In the genomic region with DNA sequence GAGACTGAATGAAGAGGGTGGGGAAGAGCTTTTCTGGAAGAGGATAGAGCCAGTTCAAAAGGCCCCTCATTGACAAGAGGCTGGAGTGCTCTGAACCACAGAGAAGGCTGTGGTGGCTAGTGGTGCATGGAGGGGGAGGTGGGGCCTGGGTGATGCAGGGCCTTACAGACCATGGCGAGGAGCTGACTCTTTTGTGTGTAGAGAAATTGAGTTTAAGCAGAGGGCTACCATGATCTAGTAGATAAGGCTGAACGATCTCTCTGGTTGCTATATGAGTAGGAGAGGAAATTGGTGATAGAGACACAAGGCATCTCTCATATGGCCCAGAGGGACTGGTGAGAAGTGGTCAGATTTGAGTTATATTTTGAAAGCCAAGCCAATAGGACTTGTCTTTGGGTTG, we compare ENCODE assay signal across 18 cellular contexts.
DNase-seq lines count a peak whose midpoint lies in the region; ATAC-seq and TF ChIP-seq lines count a peak whose summit lies in the region.
"Had no signal": no experiment of that assay in that cellular context is flagged by ENCODE, and none has a peak within 500 bp of the region (broad histone marks: within the 10 kb centered on the region; RNA-seq: fewer than 3 reads in every experiment).

No MANE protein-coding gene starts in this region.

- DNase-seq in IMR-90 (no peak), sigmoid colon (no peak), mesothelial cell of epicardium (ENCODE audit: low spot score in 2 of 2, unreplicated experiment in 2 of 2) (no peak), globus pallidus (ENCODE audit: low spot score) (no peak)
- DNase-seq in central memory CD4-positive, alpha-beta T cell: no peak
- DNase-seq in effector memory CD4-positive, alpha-beta T cell: no peak
- DNase-seq: activated naive CD4-positive, alpha-beta T cell treated with anti-CD3 and anti-CD28 coated beads, Interleukin-2, amount 50 U/mL, for 16 hours; CD4-positive, alpha-beta memory T cell; effector memory CD8-positive, alpha-beta T cell; left ventricle myocardium inferior; NCI-H1694 treated with DMSO at 0.1 percent for 48 hours; NCI-H526; right cardiac atrium; upper lobe of left lung; WERI-Rb-1 had no signal

- TF ChIP-seq CTCF in IMR-90 (conservative IDR thresholded peaks at IDR 0.05; ENCODE audit: low read depth, low read length) (no peak), sigmoid colon (IDR thresholded peaks at IDR 0.05) (no peak), mesothelial cell of epicardium (IDR thresholded peaks at IDR 0.05; ENCODE audit: unreplicated experiment) (no peak)

- no TSS peak for BruUV-seq in IMR-90 (replicated peaks; lab: Mats Ljungman, UMichigan)

- H2BK120ac ChIP-seq in IMR-90 (ENCODE audit: low read depth, low read length): 0 out of 2 replicates have a peak overlapping the region, but pooled peaks have one; percentile 56

- H3K4me2 ChIP-seq in IMR-90 (ENCODE audit: low read depth, low read length): no peak overlapping the region

- peaks cover 3 to 16% of the 10 kb centered on the region in 2 experiments for H3K79me1 ChIP-seq in IMR-90 (ENCODE audit: low read depth in 1 of 2, low read length in 2 of 2)

- H2AFZ ChIP-seq in IMR-90 (replicated peaks; ENCODE audit: low read length, poor library complexity): no peak overlapping the region

- dilution Hi-C loops in IMR-90 (cut with HindIII; ENCODE audit: low sequenced_read_pairs, unreplicated experiment): no loop called here

- no peaks in the 10 kb centered on the region for H3K9me3 Mint-ChIP-seq in mesothelial cell of epicardium
- H3K9me3 Mint-ChIP-seq: CD4-positive, alpha-beta memory T cell; effector memory CD8-positive, alpha-beta T cell had no signal

- no peak overlapping the region for H3K27ac Mint-ChIP-seq in mesothelial cell of epicardium
- H3K27ac Mint-ChIP-seq: CD4-positive, alpha-beta memory T cell; effector memory CD8-positive, alpha-beta T cell had no signal

- H2BK15ac ChIP-seq in IMR-90 (ENCODE audit: low read depth, low read length): peak overlapping the region; percentile 44; the same call in 1 of the 3 replicates

- H3K36me3 Mint-ChIP-seq in mesothelial cell of epicardium: no peaks in the 10 kb centered on the region

- no peak overlapping the region for H2BK5ac ChIP-seq in IMR-90 (ENCODE audit: low read depth, low read length, poor library complexity, severe bottlenecking)

- peak overlapping the region; percentile 17; the same call in 1 of the 2 replicates for H3K23ac ChIP-seq in IMR-90 (ENCODE audit: low read depth, low read length)

- H3K27me3 Mint-ChIP-seq in mesothelial cell of epicardium (ENCODE audit: low read depth): no peaks in the 10 kb centered on the region
- H3K27me3 Mint-ChIP-seq: CD4-positive, alpha-beta memory T cell; effector memory CD8-positive, alpha-beta T cell had no signal

- TF ChIP-seq RAD21 in IMR-90 (IDR thresholded peaks at IDR 0.05; ENCODE audit: low read length): no peak

- peak overlapping the region; percentile 54 for H2AK5ac ChIP-seq in IMR-90 (ENCODE audit: low read depth, low read length)

- no peaks in the 10 kb centered on the region for H3K27me3 ChIP-seq in IMR-90 (ENCODE audit: control insufficient read depth, insufficient read depth, low read length)
- H3K27me3 ChIP-seq in sigmoid colon: no peaks in the 10 kb centered on the region
- H3K27me3 ChIP-seq in effector memory CD4-positive, alpha-beta T cell (replicated peaks; ENCODE audit: control insufficient read depth, insufficient read depth, low read length, poor library complexity, severe bottlenecking): no peaks in the 10 kb centered on the region
- H3K27me3 ChIP-seq: breast epithelium, upper lobe of left lung had no signal

- no peak for TF ChIP-seq EP300 in sigmoid colon (IDR thresholded peaks at IDR 0.05)

- CTCF ChIA-PET in IMR-90 (lab: Yijun Ruan, JAX): interaction anchor here (0.6 kb wide), 1 partner anchor 525 kb away, joined by 3 read pairs; no protein-coding TSS in a partner anchor

- ATAC-seq in GM18505 (IDR thresholded peaks at IDR 0.05; ENCODE audit: unreplicated experiment) (peak; percentile 93), HG02610 (IDR thresholded peaks at IDR 0.05; ENCODE audit: unreplicated experiment) (peak; percentile 72), IMR-90 (ENCODE audit: low read depth) (no peak)
- ATAC-seq: effector memory CD8-positive, alpha-beta T cell; right cardiac atrium had no signal

- peaks cover 14% of the 10 kb centered on the region for H3K9me1 ChIP-seq in IMR-90 (ENCODE audit: insufficient read depth, low read length)

- 100% methylated on average over 2 of the region's 2 CpGs; no CpG with 5 or more reads in 1 of the 2 experiments for WGBS in IMR-90 (ENCODE audit: extremely low coverage in 2 of 2, insufficient read length in 1 of 2), 2 experiments
- 74 to 84% methylated on average over 2 of the region's 2 CpGs for WGBS in sigmoid colon, 2 donors

- in situ Hi-C loops in IMR-90 (cut with MboI; ENCODE audit: low sequenced_read_pairs): no loop called here

- no peak overlapping the region for H4K91ac ChIP-seq in IMR-90 (ENCODE audit: insufficient read depth, low read depth, low read length)

- H4K20me1 ChIP-seq in IMR-90 (ENCODE audit: insufficient read depth, low read length): peaks cover 20% of the 10 kb centered on the region

- no peak overlapping the region for H3K9ac ChIP-seq in IMR-90 (ENCODE audit: low read depth, low read length)

- no peak overlapping the region for H4K5ac ChIP-seq in IMR-90 (ENCODE audit: low read depth, low read length)

- H3K18ac ChIP-seq in IMR-90 (ENCODE audit: low read depth, low read length): no peak overlapping the region

- peak overlapping the region; percentile 31 for H3K14ac ChIP-seq in IMR-90 (replicated peaks; ENCODE audit: low read depth, low read length)

- H3K4me1 ChIP-seq in IMR-90 (ENCODE audit: control insufficient read depth, insufficient read depth, low read length) (peaks cover 11% of the 10 kb centered on the region), sigmoid colon (peaks cover 0 to 53% (median 42%) of the 10 kb centered on the region in 4 donors)
- no peaks in the 10 kb centered on the region for H3K4me1 ChIP-seq in effector memory CD4-positive, alpha-beta T cell (ENCODE audit: control insufficient read depth, insufficient read depth, low read length, poor library complexity, severe bottlenecking)
- H3K4me1 ChIP-seq: upper lobe of left lung had no signal

- H3K9me3 ChIP-seq in IMR-90 (ENCODE audit: control insufficient read depth, insufficient read depth, low read length) (no peaks in the 10 kb centered on the region), sigmoid colon (no peaks in the 10 kb centered on the region)
- no peaks in the 10 kb centered on the region for H3K9me3 ChIP-seq in effector memory CD4-positive, alpha-beta T cell (ENCODE audit: control insufficient read depth, low read length)
- H3K9me3 ChIP-seq: breast epithelium, left ventricle myocardium inferior, upper lobe of left lung had no signal

- H3K4me3 Mint-ChIP-seq in mesothelial cell of epicardium: no peak overlapping the region
- H3K4me3 Mint-ChIP-seq: CD4-positive, alpha-beta memory T cell; effector memory CD8-positive, alpha-beta T cell had no signal

- H3K36me3 ChIP-seq in IMR-90 (ENCODE audit: control insufficient read depth, insufficient read depth, low read length) (no peaks in the 10 kb centered on the region), sigmoid colon (no peaks in the 10 kb centered on the region)
- no peaks in the 10 kb centered on the region for H3K36me3 ChIP-seq in effector memory CD4-positive, alpha-beta T cell (ENCODE audit: control insufficient read depth, insufficient read depth, low read length)
- H3K36me3 ChIP-seq: breast epithelium, left ventricle myocardium inferior, upper lobe of left lung, WERI-Rb-1 had no signal

- no peak overlapping the region for H3K56ac ChIP-seq in IMR-90 (ENCODE audit: extremely low read depth, insufficient read depth, low read length)

- no peak overlapping the region; the same call in 1 of the 2 replicates for H3K4ac ChIP-seq in IMR-90 (ENCODE audit: low read depth, low read length)

- TF ChIP-seq POLR2A in GM18505 (IDR thresholded peaks at IDR 0.05; ENCODE audit: borderline replicate concordance, extremely low read depth, insufficient read depth, insufficient read length): no peak
- TF ChIP-seq POLR2A in IMR-90 (IDR thresholded peaks at IDR 0.05; ENCODE audit: low read depth, low read length): no peak
- TF ChIP-seq POLR2A in sigmoid colon (IDR thresholded peaks at IDR 0.05): no peak

- no peak overlapping the region for H2AK9ac ChIP-seq in IMR-90 (replicated peaks; ENCODE audit: low read depth, low read length, poor library complexity)

- POLR2A ChIA-PET in IMR-90 (lab: Charles Lee; ENCODE audit: unreplicated experiment): no interaction called here

- no peak overlapping the region for H3K27ac ChIP-seq in IMR-90 (ENCODE audit: insufficient read depth, low read length)
- H3K27ac ChIP-seq in sigmoid colon: peak overlapping the region; percentile 23 to 74 (median 51)
- H3K27ac ChIP-seq in effector memory CD4-positive, alpha-beta T cell (ENCODE audit: insufficient read depth, low read length, poor library complexity, severe bottlenecking): no peak overlapping the region
- H3K27ac ChIP-seq: breast epithelium, left ventricle myocardium inferior, upper lobe of left lung, WERI-Rb-1 had no signal

- peak overlapping the region; percentile 6; the same call in 1 of the 2 replicates for H2BK20ac ChIP-seq in IMR-90 (ENCODE audit: low read depth, low read length)

- H3K4me1 Mint-ChIP-seq in mesothelial cell of epicardium: peaks cover 12% of the 10 kb centered on the region

- intact Hi-C loops in IMR-90 (cut with micrococcal nuclease): no loop called here
- intact Hi-C loops in sigmoid colon (cut with DNase I): no loop called here

- H3K4me3 ChIP-seq in IMR-90 (ENCODE audit: insufficient read depth, low read depth, low read length): no peak overlapping the region
- no peak overlapping the region for H3K4me3 ChIP-seq in sigmoid colon
- no peak overlapping the region for H3K4me3 ChIP-seq in effector memory CD4-positive, alpha-beta T cell (ENCODE audit: insufficient read depth, low read depth, low read length, poor library complexity, severe bottlenecking)
- H3K4me3 ChIP-seq: breast epithelium, left ventricle myocardium inferior, upper lobe of left lung had no signal

- H4K8ac ChIP-seq in IMR-90 (ENCODE audit: low read depth in 2 of 2, low read length in 2 of 2): no peak overlapping the region

TF ChIP-seq in IMR-90, 13 proteins besides CTCF, POLR2A, EP300 and RAD21:
- TF ChIP-seq MXI1 (IDR thresholded peaks at IDR 0.05; ENCODE audit: borderline replicate concordance, low read depth, low read length): no peak
- no peak for TF ChIP-seq CEBPB (IDR thresholded peaks at IDR 0.05; ENCODE audit: low read depth, low read length)

Comparison
In these comparisons a context has a peak if more than half of its experiments do, and no peak if none do; other contexts are left out.
1. H3K27ac ChIP-seq: peak in sigmoid colon (4 of 4); none in IMR-90 (single experiment) and effector memory CD4-positive, alpha-beta T cell (single experiment).